In the genomic region with DNA sequence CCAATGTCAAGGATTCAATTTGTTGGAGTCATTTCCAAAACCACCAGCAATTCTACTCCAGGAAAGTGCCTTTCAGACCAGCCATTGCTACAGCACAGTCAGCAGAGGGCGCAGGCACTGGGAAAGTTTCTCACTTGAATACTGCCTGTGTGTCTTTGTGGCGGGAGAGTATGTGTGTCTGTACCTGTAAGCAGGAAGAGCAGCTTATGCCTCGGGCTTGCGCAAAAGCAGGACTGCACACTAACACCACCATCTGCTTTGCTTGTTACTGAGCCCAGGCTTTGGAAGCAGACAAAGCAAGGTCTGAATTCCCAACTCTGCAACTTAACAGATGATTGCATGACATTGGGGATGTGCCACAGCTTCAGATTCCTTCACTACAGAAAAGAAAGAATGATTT, we compare ENCODE assay signal across 1 cellular context.
TF ChIP-seq lines count a peak whose summit lies in the region.

No MANE protein-coding gene starts in this region.

TF ChIP-seq in H1, 55 proteins besides CTCF, POLR2A, EP300 and RAD21:
- no peak for TF ChIP-seq SIRT6 (IDR thresholded peaks at IDR 0.05; ENCODE audit: low read length)
- peak; percentile 86 for TF ChIP-seq YY1 (IDR thresholded peaks at IDR 0.05; ENCODE audit: low read depth, low read length)
- TF ChIP-seq HDAC6 (IDR thresholded peaks at IDR 0.05; ENCODE audit: low read depth, low read length) = no peak
- peak; percentile 64 for TF ChIP-seq CEBPB (IDR thresholded peaks at IDR 0.05; ENCODE audit: low read depth, low read length)
- TF ChIP-seq CREB1 (IDR thresholded peaks at IDR 0.05) = 0 out of 2 replicates have a peak, but pooled peaks have one; percentile 42
- no peak for TF ChIP-seq CBX8 (IDR thresholded peaks at IDR 0.05; ENCODE audit: borderline replicate concordance, low read depth, low read length)
- no peak for TF ChIP-seq POLR2AphosphoS5 (IDR thresholded peaks at IDR 0.05; ENCODE audit: low read depth, low read length)
- TF ChIP-seq CHD1 (IDR thresholded peaks at IDR 0.05; ENCODE audit: low read depth, low read length) = no peak
- no peak for TF ChIP-seq GABPA (IDR thresholded peaks at IDR 0.05; ENCODE audit: borderline replicate concordance, insufficient read depth, low read length)
- TF ChIP-seq, protein P1, sequence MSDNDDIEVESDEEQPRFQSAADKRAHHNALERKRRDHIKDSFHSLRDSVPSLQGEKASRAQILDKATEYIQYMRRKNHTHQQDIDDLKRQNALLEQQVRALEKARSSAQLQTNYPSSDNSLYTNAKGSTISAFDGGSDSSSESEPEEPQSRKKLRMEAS (IDR thresholded peaks at IDR 0.05) = peak; percentile 44; the same call in 1 of the 2 replicates
